6 cellular contexts compared by ENCODE assay signal in genomic region chr2:219551863-219552381, GRCh38. TPM values are rescaled to one million over a fixed set of nuclear protein-coding genes. Genes with fewer than 3 reads are reported as not detected.
DNase-seq lines count a peak whose midpoint lies in the region; ATAC-seq and TF ChIP-seq lines count a peak whose summit lies in the region.
"Had no signal": no experiment of that assay in that cellular context is flagged by ENCODE, and none has a peak within 500 bp of the region (broad histone marks: within the 10 kb centered on the region; RNA-seq: fewer than 3 reads in every experiment).

No MANE protein-coding gene starts in this region.

- ATAC-seq in GM21576 (IDR thresholded peaks at IDR 0.05; ENCODE audit: unreplicated experiment), result peak; percentile 15

- WGBS in stomach, 5 donors, result 1 to 3% (median 2%) methylated on average over 19 to 31 of the region's 31 CpGs

- H3K4me1 ChIP-seq in stomach, result peaks cover 15 to 28% (median 23%) of the 10 kb centered on the region in 4 donors

- peaks cover 0 to 24% (median 5%) of the 10 kb centered on the region in 4 donors for H3K36me3 ChIP-seq in stomach

- no peak for TF ChIP-seq EP300 in stomach (IDR thresholded peaks at IDR 0.05)

- no peaks in the 10 kb centered on the region for H3K9me3 ChIP-seq in stomach

- DNase-seq in NCI-H146 treated with DMSO at 0.1 percent for 48 hours (lab: John Stamatoyannopoulos, UW; ENCODE audit: unreplicated experiment), result peak; percentile 52
- DNase-seq in fibroblast of the aortic adventitia (ENCODE audit: low read depth), result no peak
- DNase-seq in stomach, result no peak
- DNase-seq in RKO (ENCODE audit: low spot score), result no peak

- H3K4me3 ChIP-seq in fibroblast of the aortic adventitia (ENCODE audit: low read depth, low read length), result peak overlapping the region; percentile 71
- H3K4me3 ChIP-seq in stomach, result peak overlapping the region; percentile 58 to 62 (median 59)

- intact Hi-C loops in stomach (cut with DNase I; ENCODE audit: low total_unique reads), result no loop called here

- peaks cover 0 to 46% (median 27%) of the 10 kb centered on the region in 3 donors for H3K27me3 ChIP-seq in stomach

- peak overlapping the region in 3 of 5 donors; percentile 65 to 83 (median 77) for H3K27ac ChIP-seq in stomach

- TF ChIP-seq POLR2A in stomach (IDR thresholded peaks at IDR 0.05), result no peak

- no peak for TF ChIP-seq CTCF in fibroblast of the aortic adventitia (IDR thresholded peaks at IDR 0.05; ENCODE audit: insufficient read depth, low read length)
- no peak for TF ChIP-seq CTCF in stomach (IDR thresholded peaks at IDR 0.05)

RNA-seq across cellular contexts. Expression of gene TMEM198, which starts 8.1 kb away (rescaled TPM):
- total RNA-seq in fibroblast of the aortic adventitia (ENCODE audit: low replicate concordance) (1.1 and 2.8 TPM in 2 replicates), stomach (1 to 10 TPM in 2 of 5 donors, under 1 TPM in 1, not detected in 2; 0.92 to 7.5 (median 2.7) TPM)
- 1 to 10 TPM; 1.4 to 4.7 (median 2.1) TPM for polyA plus RNA-seq in stomach
- total RNA-seq: dermis microvascular lymphatic vessel endothelial cell had no signal

RNA-seq across cellular contexts. Expression of gene CHPF, which starts 8.3 kb away (rescaled TPM):
- total RNA-seq in fibroblast of the aortic adventitia (ENCODE audit: low replicate concordance), result 62.4 and 271 TPM in 2 replicates
- total RNA-seq in stomach, result 100 to 1,000 TPM in 1 of 5 donors, 10 to 100 TPM in 4; 28.0 to 119 (median 83.4) TPM
- polyA plus RNA-seq in stomach, result 10 to 100 TPM; 10.8 to 32.9 (median 27.2) TPM

RNA-seq across cellular contexts. Expression of gene OBSL1, which starts 19.4 kb away (rescaled TPM):
- total RNA-seq in fibroblast of the aortic adventitia (ENCODE audit: low replicate concordance) (39.2 and 90.4 TPM in 2 replicates), stomach (10 to 100 TPM; 19.8 to 55.4 (median 47.1) TPM)
- 10 to 100 TPM; 30.3 to 62.1 (median 31.9) TPM for polyA plus RNA-seq in stomach

RNA-seq across cellular contexts. Expression of gene INHA, which starts 20.2 kb away (rescaled TPM):
- total RNA-seq in fibroblast of the aortic adventitia (ENCODE audit: low replicate concordance), result 0.18 and 2.0 TPM in 2 replicates
- 1 to 10 TPM in 1 of 5 donors, not detected in 4; 1.8 TPM for total RNA-seq in stomach
- polyA plus RNA-seq in stomach, result under 1 TPM in 1 of 3 donors, not detected in 2; 0.63 TPM
- total RNA-seq: dermis microvascular lymphatic vessel endothelial cell had no signal

RNA-seq across cellular contexts. Expression of gene ASIC4, which starts 37.6 kb away (rescaled TPM):
- total RNA-seq in fibroblast of the aortic adventitia (ENCODE audit: low replicate concordance) (not detected in 2 replicates), stomach (10 to 100 TPM in 1 of 5 donors, 1 to 10 TPM in 1, not detected in 3; 2.0 to 11.0 TPM)
- polyA plus RNA-seq in stomach, result not detected
- total RNA-seq: dermis microvascular lymphatic vessel endothelial cell had no signal
